8 cellular contexts compared by ENCODE assay signal in genomic region chr10:101695404-101695732, GRCh38. TPM values are rescaled to one million over a fixed set of nuclear protein-coding genes. Genes with fewer than 3 reads are reported as not detected.
DNase-seq lines count a peak whose midpoint lies in the region; ATAC-seq and TF ChIP-seq lines count a peak whose summit lies in the region.

No MANE protein-coding gene starts in this region.

- no peaks in the 10 kb centered on the region for H3K9me3 ChIP-seq in iPS-18c (ENCODE audit: control insufficient read depth, insufficient read depth, low read length)
- H3K9me3 ChIP-seq in suprapubic skin: no peaks in the 10 kb centered on the region

- intact Hi-C loops in activated naive CD4-positive, alpha-beta T cell treated with anti-CD3 and anti-CD28 coated beads for 36 hours (cut with micrococcal nuclease): loop anchor here (1.0 to 5.0 kb wide), 3 partner anchors 8 to 417 kb away; partner anchors contain the start of gene NPM3

- no peak for TF ChIP-seq POLR2A in suprapubic skin (IDR thresholded peaks at IDR 0.05)

- H3K27ac Mint-ChIP-seq in activated naive CD4-positive, alpha-beta T cell treated with anti-CD3 and anti-CD28 coated beads for 36 hours: peak overlapping the region; percentile 74

- peaks cover 31% of the 10 kb centered on the region for H3K4me1 ChIP-seq in suprapubic skin

- in situ Hi-C loops in G401 (cut with HindIII; ENCODE audit: low sequenced_read_pairs): no loop called here

- no peak for TF ChIP-seq EP300 in suprapubic skin (IDR thresholded peaks at IDR 0.05)

- H3K27ac ChIP-seq in suprapubic skin: peak overlapping the region; percentile 98

- DNase-seq in activated naive CD4-positive, alpha-beta T cell treated with anti-CD3 and anti-CD28 coated beads for 36 hours: no peak
- no peak for DNase-seq in activated naive CD4-positive, alpha-beta T cell (lab: John Stamatoyannopoulos, UW)
- no peak for DNase-seq in activated T-cell treated with anti-CD3 and anti-CD28 coated beads, Interleukin-2, amount 50 U/mL, for 4 hours
- DNase-seq in suprapubic skin (ENCODE audit: low spot score in 2 of 2) (no peak), NCI-H187 (lab: John Stamatoyannopoulos, UW) (no peak), G401 (ENCODE audit: low spot score) (no peak)

- peak overlapping the region; percentile 71 for H3K4me3 Mint-ChIP-seq in activated naive CD4-positive, alpha-beta T cell treated with anti-CD3 and anti-CD28 coated beads for 36 hours
- peak overlapping the region; percentile 80 for H3K4me3 Mint-ChIP-seq in activated T-cell treated with anti-CD3 and anti-CD28 coated beads, Interleukin-2, amount 50 U/mL, for 4 hours

- peaks cover 27% of the 10 kb centered on the region for H3K4me1 Mint-ChIP-seq in activated naive CD4-positive, alpha-beta T cell treated with anti-CD3 and anti-CD28 coated beads for 36 hours (ENCODE audit: low read depth)
- peaks cover 25% of the 10 kb centered on the region for H3K4me1 Mint-ChIP-seq in activated T-cell treated with anti-CD3 and anti-CD28 coated beads, Interleukin-2, amount 50 U/mL, for 4 hours (ENCODE audit: low read depth)

- H3K4me3 ChIP-seq in iPS-18c (ENCODE audit: insufficient read depth, low read depth, low read length) (peak overlapping the region; percentile 86), suprapubic skin (peak overlapping the region; percentile 87)

- CTCF ChIA-PET in activated naive CD4-positive, alpha-beta T cell treated with anti-CD3 and anti-CD28 coated beads for 36 hours (lab: Charles Lee): interaction anchor here (0.6 to 1.5 kb wide), 3 partner anchors 86 to 1658 kb away, joined by 3 to 4 read pairs (median 3); no protein-coding TSS in a partner anchor

- no peaks in the 10 kb centered on the region for H3K27me3 ChIP-seq in suprapubic skin

- H3K9me3 Mint-ChIP-seq in activated naive CD4-positive, alpha-beta T cell treated with anti-CD3 and anti-CD28 coated beads for 36 hours: no peaks in the 10 kb centered on the region
- no peaks in the 10 kb centered on the region for H3K9me3 Mint-ChIP-seq in activated T-cell treated with anti-CD3 and anti-CD28 coated beads, Interleukin-2, amount 50 U/mL, for 4 hours

- H3K27me3 Mint-ChIP-seq in activated naive CD4-positive, alpha-beta T cell treated with anti-CD3 and anti-CD28 coated beads for 36 hours (ENCODE audit: low read depth): no peaks in the 10 kb centered on the region
- no peaks in the 10 kb centered on the region for H3K27me3 Mint-ChIP-seq in activated T-cell treated with anti-CD3 and anti-CD28 coated beads, Interleukin-2, amount 50 U/mL, for 4 hours (ENCODE audit: low read depth)

- no peak for ATAC-seq in activated T-cell treated with anti-CD3 and anti-CD28 coated beads, Interleukin-2, amount 50 U/mL, for 4 hours
- no peak for ATAC-seq in GM21526 (IDR thresholded peaks at IDR 0.05; ENCODE audit: low FRiP score, unreplicated experiment)

- H3K36me3 Mint-ChIP-seq in activated naive CD4-positive, alpha-beta T cell treated with anti-CD3 and anti-CD28 coated beads for 36 hours (ENCODE audit: low read depth): peaks cover 7% of the 10 kb centered on the region
- peaks cover 7% of the 10 kb centered on the region for H3K36me3 Mint-ChIP-seq in activated T-cell treated with anti-CD3 and anti-CD28 coated beads, Interleukin-2, amount 50 U/mL, for 4 hours (ENCODE audit: insufficient read depth)

- 66% methylated on average over 8 of the region's 8 CpGs for WGBS in suprapubic skin

- no peak for TF ChIP-seq CTCF in suprapubic skin (IDR thresholded peaks at IDR 0.05)

- no peaks in the 10 kb centered on the region for H3K36me3 ChIP-seq in suprapubic skin

RNA-seq across cellular contexts. Expression of gene FBXW4, which starts 0.4 kb away (rescaled TPM):
- 10 to 100 TPM; 40.4 to 40.9 TPM for total RNA-seq in activated naive CD4-positive, alpha-beta T cell treated with anti-CD3 and anti-CD28 coated beads for 36 hours
- total RNA-seq in activated T-cell treated with anti-CD3 and anti-CD28 coated beads, Interleukin-2, amount 50 U/mL, for 4 hours: 10 to 100 TPM; 23.8 to 26.8 (median 25.2) TPM
- total RNA-seq in suprapubic skin: 10 to 100 TPM; 48.2 to 83.6 (median 71.3) TPM
- 32.1 and 48.9 TPM in 2 replicates for total RNA-seq in G401 (2014; rRNA removed; shearing (Covaris generic))
